12 cellular contexts compared by ENCODE assay signal in the genomic region with DNA sequence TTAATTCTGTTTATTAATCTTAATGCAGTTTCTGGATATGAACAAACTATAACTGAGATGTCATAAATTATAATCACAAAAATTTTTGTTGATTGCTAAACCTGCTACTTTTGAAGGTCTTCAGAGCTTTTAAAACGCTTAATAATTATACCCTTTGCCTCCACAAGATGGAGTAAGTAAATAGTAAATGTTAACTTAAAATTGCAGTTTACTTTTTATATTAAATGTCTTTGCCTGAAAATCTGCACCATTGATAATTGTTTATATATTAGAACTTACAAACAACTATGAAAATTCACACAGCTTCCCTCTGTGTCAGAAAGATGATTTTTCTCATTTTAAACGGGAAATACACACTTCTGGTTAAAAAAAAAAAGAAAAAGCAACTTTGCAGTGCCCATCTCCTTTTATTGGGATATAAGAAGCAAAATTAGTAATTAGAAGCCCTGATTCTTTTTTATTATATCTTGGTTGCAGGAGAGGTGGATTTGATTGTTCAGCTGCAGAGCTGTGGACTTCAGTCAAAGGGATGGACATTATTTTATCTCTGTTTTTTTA. TPM values are rescaled to one million over a fixed set of nuclear protein-coding genes. Genes with fewer than 3 reads are reported as not detected.
A peak's percentile ranks its signal among the peaks of the same experiment; 100 is the strongest.
DNase-seq lines count a peak whose midpoint lies in the region; TF ChIP-seq lines count a peak whose summit lies in the region.
"Had no signal": no experiment of that assay in that cellular context is flagged by ENCODE, and none has a peak within 500 bp of the region (broad histone marks: within the 10 kb centered on the region; RNA-seq: fewer than 3 reads in every experiment).

No MANE protein-coding gene starts in this region.

- no peaks in the 10 kb centered on the region for H3F3A ChIP-seq in Loucy (ENCODE audit: low read depth)

- H3K27me3 ChIP-seq in Loucy (ENCODE audit: insufficient read depth, low read length, poor library complexity, severe bottlenecking) (no peaks in the 10 kb centered on the region), parathyroid adenoma (ENCODE audit: control insufficient read depth, insufficient read depth, low read length) (no peaks in the 10 kb centered on the region)
- H3K27me3 ChIP-seq: tibial nerve had no signal

- intact Hi-C loops in posterior vena cava (cut with DNase I), result no loop called here

- H3K4me2 ChIP-seq in Loucy (ENCODE audit: low read depth, low read length, poor library complexity, severe bottlenecking) (no peak overlapping the region), parathyroid adenoma (ENCODE audit: low read length) (no peak overlapping the region)

- peaks cover 6% of the 10 kb centered on the region for H3K4me1 Mint-ChIP-seq in chondrocyte (ENCODE audit: low read depth)

- no peaks in the 10 kb centered on the region for H3K27me3 Mint-ChIP-seq in chondrocyte (ENCODE audit: low read depth)
- H3K27me3 Mint-ChIP-seq: CD4-positive, alpha-beta memory T cell had no signal

- H3K9ac ChIP-seq in Loucy (ENCODE audit: low read depth, low read length, poor library complexity, severe bottlenecking) (no peak overlapping the region), parathyroid adenoma (no peak overlapping the region)

- H3K79me2 ChIP-seq in Loucy (ENCODE audit: insufficient read depth, low read length) (no peaks in the 10 kb centered on the region), parathyroid adenoma (peaks cover 2% of the 10 kb centered on the region)

- peaks cover 22% of the 10 kb centered on the region for H3K36me3 Mint-ChIP-seq in chondrocyte (ENCODE audit: low read depth)

- H3K4me1 ChIP-seq in Loucy (ENCODE audit: insufficient read depth, low read length, poor library complexity, severe bottlenecking), result no peaks in the 10 kb centered on the region
- H3K4me1 ChIP-seq in parathyroid adenoma, result no peaks in the 10 kb centered on the region
- H3K4me1 ChIP-seq: tibial nerve had no signal

- TF ChIP-seq CTCF in Loucy (conservative IDR thresholded peaks at IDR 0.05; ENCODE audit: low read length) (peak; percentile 71), chondrocyte (IDR thresholded peaks at IDR 0.05) (peak; percentile 83), parathyroid adenoma (IDR thresholded peaks at IDR 0.05) (peak; percentile 37)

- peaks cover 4% of the 10 kb centered on the region for H4K20me1 ChIP-seq in Loucy (ENCODE audit: insufficient read depth, low read length, poor library complexity, severe bottlenecking)

- no peak overlapping the region for H3K4me3 Mint-ChIP-seq in chondrocyte (ENCODE audit: unreplicated experiment)
- H3K4me3 Mint-ChIP-seq: CD4-positive, alpha-beta memory T cell had no signal

- no peak overlapping the region for H3K4me3 ChIP-seq in Loucy (ENCODE audit: low read length, poor library complexity, severe bottlenecking)
- H3K4me3 ChIP-seq in parathyroid adenoma (ENCODE audit: low read depth, low read length), result no peak overlapping the region
- H3K4me3 ChIP-seq: tibial nerve had no signal

- H3K36me3 ChIP-seq in Loucy (ENCODE audit: insufficient read depth, low read length) (peaks cover 77% of the 10 kb centered on the region), parathyroid adenoma (ENCODE audit: control insufficient read depth, insufficient read depth, low read length) (no peaks in the 10 kb centered on the region)

- no peak overlapping the region for H3K27ac Mint-ChIP-seq in chondrocyte (ENCODE audit: unreplicated experiment)
- H3K27ac Mint-ChIP-seq: CD4-positive, alpha-beta memory T cell had no signal

- H3K9me2 ChIP-seq in Loucy (replicated peaks; ENCODE audit: low read depth, low read length), result no peaks in the 10 kb centered on the region

- DNase-seq in NCI-H2171 treated with DMSO at 0.1 percent for 48 hours (lab: John Stamatoyannopoulos, UW), result peak; percentile 7
- no peak for DNase-seq in NCI-H2171 (lab: John Stamatoyannopoulos, UW)
- DNase-seq in chondrocyte (ENCODE audit: low spot score), result no peak
- DNase-seq in posterior vena cava (ENCODE audit: low spot score), result no peak
- no peak for DNase-seq in iPS-NIHi11 (ENCODE audit: low spot score)
- DNase-seq in AG08396 (ENCODE audit: low spot score), result no peak
- DNase-seq: activated T-cell treated with anti-CD3 and anti-CD28 coated beads, Interleukin-2, amount 50 U/mL, for 1 hour; NCI-H1436 treated with DMSO at 0.1 percent for 48 hours had no signal

- H3K9me3 Mint-ChIP-seq in chondrocyte (ENCODE audit: low read depth), result no peaks in the 10 kb centered on the region
- H3K9me3 Mint-ChIP-seq: CD4-positive, alpha-beta memory T cell had no signal

- H3K9me3 ChIP-seq in Loucy (ENCODE audit: insufficient read depth, low read depth, low read length) (no peaks in the 10 kb centered on the region), parathyroid adenoma (ENCODE audit: control insufficient read depth, low read length) (no peaks in the 10 kb centered on the region)
- H3K9me3 ChIP-seq: tibial nerve had no signal

- no peak overlapping the region for H2AFZ ChIP-seq in Loucy (ENCODE audit: low read length)
- H2AFZ ChIP-seq in parathyroid adenoma, result no peak overlapping the region

- H3K27ac ChIP-seq in parathyroid adenoma, result no peak overlapping the region
- H3K27ac ChIP-seq: tibial nerve had no signal

RNA-seq across cellular contexts. Expression of gene SCFD1, which starts 35.6 kb away (rescaled TPM):
- total RNA-seq in chondrocyte (82.4 to 99.2 TPM (median 98.2 TPM) in 3 replicates), posterior vena cava (10 to 100 TPM; 73.8 to 82.9 TPM)
